1 cellular context compared by ENCODE assay signal in the genomic region with DNA sequence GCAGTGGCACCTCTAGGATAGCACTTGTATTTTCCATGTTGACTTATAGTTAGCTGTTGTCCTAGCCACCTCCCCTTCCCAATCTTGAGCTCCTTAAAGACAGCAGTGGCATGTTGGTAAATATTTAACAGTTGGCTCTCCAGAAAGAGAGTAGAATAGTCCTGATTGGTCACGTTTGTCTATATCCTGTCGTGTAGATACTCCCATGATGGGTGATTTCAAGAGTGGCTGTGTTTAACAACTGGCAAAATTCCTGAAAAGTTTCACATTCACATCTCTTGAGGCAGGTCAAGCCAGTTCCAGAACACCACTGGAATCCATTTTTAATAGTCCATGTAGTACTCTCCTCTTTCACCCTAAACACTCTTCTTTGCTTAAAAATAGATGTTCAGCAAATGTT.
TF ChIP-seq lines count a peak whose summit lies in the region.

No MANE protein-coding gene starts in this region.

TF ChIP-seq in IMR-90, 13 proteins besides CTCF, POLR2A, EP300 and RAD21 (continued from another document):
- no peak for TF ChIP-seq NFE2L2 (IDR thresholded peaks at IDR 0.05; ENCODE audit: low read depth, low read length)
